9 cellular contexts compared by ENCODE assay signal in the genomic region with DNA sequence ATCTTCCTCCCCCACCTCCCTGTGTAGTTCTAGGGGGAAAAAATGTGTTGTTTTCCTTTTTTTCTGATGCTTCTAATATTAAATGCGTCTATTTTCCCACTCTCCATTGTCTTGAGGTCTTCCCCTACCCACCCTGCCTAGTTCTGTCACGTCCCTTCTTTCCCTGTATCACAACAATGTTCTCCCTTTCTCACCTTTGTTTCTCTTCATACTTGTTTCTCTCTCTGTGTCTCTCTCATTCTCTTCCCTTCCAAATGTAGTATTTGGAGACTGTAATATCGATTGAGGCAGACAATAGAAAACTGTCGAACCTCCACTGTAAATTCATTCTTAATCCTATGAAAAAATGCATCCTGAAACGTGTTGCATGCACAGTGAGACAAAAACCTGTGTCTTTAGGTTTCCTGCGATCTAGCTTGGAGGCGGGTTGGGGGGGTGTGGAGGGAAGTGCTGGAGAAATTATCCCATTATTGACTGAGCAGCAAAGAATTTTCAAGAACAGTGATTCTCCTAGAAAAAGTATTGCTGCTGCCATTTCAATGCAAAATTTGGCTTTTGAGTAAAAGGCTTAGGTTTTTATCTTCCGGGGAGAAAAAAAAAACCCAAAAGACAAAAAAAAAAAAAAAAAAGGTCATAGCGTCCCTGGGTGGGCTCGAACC. TPM values are rescaled to one million over a fixed set of nuclear protein-coding genes. Genes with fewer than 3 reads are reported as not detected.
DNase-seq lines count a peak whose midpoint lies in the region; ATAC-seq, FAIRE-seq and TF ChIP-seq lines count a peak whose summit lies in the region.
"Had no signal": no experiment of that assay in that cellular context is flagged by ENCODE, and none has a peak within 500 bp of the region (broad histone marks: within the 10 kb centered on the region; RNA-seq: fewer than 3 reads in every experiment).

No MANE protein-coding gene starts in this region.

- peaks cover 30 to 49% of the 10 kb centered on the region in 2 donors for H3K4me1 Mint-ChIP-seq in natural killer cell treated with Interleukin-12 subunit alpha and Interleukin-12 subunit beta and Interleukin-15 and Interleukin-18, amount 100 ng/mL, for 72 hours (ENCODE audit: low read depth in 2 of 2)

- DNase-seq in SHP77 (lab: John Stamatoyannopoulos, UW) (peak; percentile 35 to 47), SHP77 treated with DMSO at 0.1 percent for 48 hours (lab: John Stamatoyannopoulos, UW) (no peak), NCI-H2227 (lab: John Stamatoyannopoulos, UW; ENCODE audit: unreplicated experiment) (peak; percentile 76), bronchial epithelial cell (ENCODE audit: low read depth) (peak; percentile 30)
- no peak for DNase-seq in natural killer cell treated with Interleukin-12 subunit alpha and Interleukin-12 subunit beta and Interleukin-15 and Interleukin-18, amount 100 ng/mL, for 72 hours (ENCODE audit: low spot score)

- H3K27me3 ChIP-seq in bronchial epithelial cell (ENCODE audit: control insufficient read depth, insufficient read depth, low read length), result no peaks in the 10 kb centered on the region

- H3K36me3 ChIP-seq in bronchial epithelial cell (ENCODE audit: control insufficient read depth, insufficient read depth, low read length), result peaks cover 9% of the 10 kb centered on the region

- H3K27me3 Mint-ChIP-seq in natural killer cell treated with Interleukin-12 subunit alpha and Interleukin-12 subunit beta and Interleukin-15 and Interleukin-18, amount 100 ng/mL, for 72 hours, result peaks cover 18 to 23% of the 10 kb centered on the region in 2 donors

- H3K4me3 ChIP-seq in bronchial epithelial cell (ENCODE audit: low read depth, low read length), result peak overlapping the region; percentile 75

- no peaks in the 10 kb centered on the region for H3K9me3 Mint-ChIP-seq in natural killer cell treated with Interleukin-12 subunit alpha and Interleukin-12 subunit beta and Interleukin-15 and Interleukin-18, amount 100 ng/mL, for 72 hours

- ATAC-seq in natural killer cell treated with Interleukin-12 subunit alpha and Interleukin-12 subunit beta and Interleukin-15 and Interleukin-18, amount 100 ng/mL, for 72 hours, result no peak
- ATAC-seq in GM18873 (IDR thresholded peaks at IDR 0.05; ENCODE audit: low FRiP score, unreplicated experiment), result no peak
- ATAC-seq in HG03521 (IDR thresholded peaks at IDR 0.05; ENCODE audit: unreplicated experiment), result no peak
- no peak for ATAC-seq in GM21526 (IDR thresholded peaks at IDR 0.05; ENCODE audit: low FRiP score, unreplicated experiment)

- H3K27ac Mint-ChIP-seq in natural killer cell treated with Interleukin-12 subunit alpha and Interleukin-12 subunit beta and Interleukin-15 and Interleukin-18, amount 100 ng/mL, for 72 hours, result peak overlapping the region; percentile 89 to 95

- H3K36me3 Mint-ChIP-seq in natural killer cell treated with Interleukin-12 subunit alpha and Interleukin-12 subunit beta and Interleukin-15 and Interleukin-18, amount 100 ng/mL, for 72 hours, result peaks cover 16% of the 10 kb centered on the region

- H3K4me3 Mint-ChIP-seq in natural killer cell treated with Interleukin-12 subunit alpha and Interleukin-12 subunit beta and Interleukin-15 and Interleukin-18, amount 100 ng/mL, for 72 hours, result peak overlapping the region; percentile 92

- no peak for TF ChIP-seq CTCF in bronchial epithelial cell (IDR thresholded peaks at IDR 0.05; ENCODE audit: insufficient read depth, low read length, severe bottlenecking)

- FAIRE-seq in bronchial epithelial cell (lab: Jason Lieb, UNC), result no peak
- FAIRE-seq: endometrium had no signal

RNA-seq across cellular contexts. Expression of gene PSMB3, which starts 1.3 kb away (rescaled TPM):
- 273 and 288 TPM in 2 replicates for total RNA-seq in bronchial epithelial cell
- 100 to 1,000 TPM; 288 to 306 TPM for total RNA-seq in natural killer cell treated with Interleukin-12 subunit alpha and Interleukin-12 subunit beta and Interleukin-15 and Interleukin-18, amount 100 ng/mL, for 72 hours

RNA-seq across cellular contexts. Expression of gene PCGF2, which starts 3.1 kb away (rescaled TPM):
- 1.1 and 2.3 TPM in 2 replicates for total RNA-seq in bronchial epithelial cell
- not detected for total RNA-seq in natural killer cell treated with Interleukin-12 subunit alpha and Interleukin-12 subunit beta and Interleukin-15 and Interleukin-18, amount 100 ng/mL, for 72 hours

RNA-seq across cellular contexts. Expression of gene CISD3, which starts 21.1 kb away (rescaled TPM):
- total RNA-seq in bronchial epithelial cell, result 2.9 and 4.4 TPM in 2 replicates
- total RNA-seq in natural killer cell treated with Interleukin-12 subunit alpha and Interleukin-12 subunit beta and Interleukin-15 and Interleukin-18, amount 100 ng/mL, for 72 hours, result 10 to 100 TPM; 48.3 to 58.7 TPM

RNA-seq across cellular contexts. Expression of gene MLLT6, which starts 46.2 kb away (rescaled TPM):
- total RNA-seq in bronchial epithelial cell, result 10.8 and 14.2 TPM in 2 replicates
- total RNA-seq in natural killer cell treated with Interleukin-12 subunit alpha and Interleukin-12 subunit beta and Interleukin-15 and Interleukin-18, amount 100 ng/mL, for 72 hours, result 100 to 1,000 TPM; 319 to 324 TPM

RNA-seq across cellular contexts. Expression of gene PIP4K2B, which starts 48.1 kb away (rescaled TPM):
- total RNA-seq in bronchial epithelial cell, result 15.5 and 21.9 TPM in 2 replicates
- total RNA-seq in natural killer cell treated with Interleukin-12 subunit alpha and Interleukin-12 subunit beta and Interleukin-15 and Interleukin-18, amount 100 ng/mL, for 72 hours, result 10 to 100 TPM; 25.4 to 33.2 TPM

Comparison
In these comparisons a context has a peak if more than half of its experiments do, and no peak if none do; other contexts are left out.
1. DNase-seq: peak in SHP77 (2 of 2), NCI-H2227 (single experiment) and bronchial epithelial cell (single experiment); none in SHP77 treated with DMSO at 0.1 percent for 48 hours (single experiment) and natural killer cell treated with Interleukin-12 subunit alpha and Interleukin-12 subunit beta and Interleukin-15 and Interleukin-18, amount 100 ng/mL, for 72 hours (single experiment).